Comparison of ENCODE assay signal across 11 cellular contexts in genomic region chr4:31234494-31234893, GRCh38.
DNase-seq lines count a peak whose midpoint lies in the region; ATAC-seq, FAIRE-seq and TF ChIP-seq lines count a peak whose summit lies in the region.
"Had no signal": no experiment of that assay in that cellular context is flagged by ENCODE, and none has a peak within 500 bp of the region (broad histone marks: within the 10 kb centered on the region; RNA-seq: fewer than 3 reads in every experiment).

No MANE protein-coding gene starts in this region.

- DNase-seq in GM06990 (ENCODE audit: extremely low read depth, insufficient read length) (peak; percentile 9), GM12878 (ENCODE audit: low read depth, low spot score) (peak; percentile 3), MG63 (no peak), sciatic nerve (ENCODE audit: low spot score) (no peak), NCI-H1048 (lab: John Stamatoyannopoulos, UW) (no peak)
- no peak for DNase-seq in stimulated activated naive CD4-positive, alpha-beta T cell treated with Interleukin-2 at 50 U/mL for 16 hours (lab: John Stamatoyannopoulos, UW)
- DNase-seq: activated CD4-positive, alpha-beta T cell treated with anti-CD3 and anti-CD28 coated beads, Interleukin-2, amount 50 U/mL, for 1 hour; hippocampal formation had no signal

- in situ Hi-C loops in GM12878 (cut with MboI): no loop called here

- POLR2A ChIA-PET in GM12878 (lab: Charles Lee): no interaction called here

- H3K4me3 ChIP-seq in GM06990 (replicated peaks; ENCODE audit: low read depth, low read length): no peak overlapping the region
- H3K4me3 ChIP-seq in GM12878: no peak overlapping the region
- no peak overlapping the region for H3K4me3 ChIP-seq in MG63

- no peak for TF ChIP-seq POLR2A in GM12878 (IDR thresholded peaks at IDR 0.05; ENCODE audit: low read depth, low read length)

- H3K79me2 ChIP-seq in GM12878 (ENCODE audit: control insufficient read depth, insufficient read depth, low read length): no peaks in the 10 kb centered on the region

- H3K4me2 ChIP-seq in GM12878 (ENCODE audit: control insufficient read depth, insufficient read depth): no peak overlapping the region

- no peak for TF ChIP-seq RAD21 in GM12878 (IDR thresholded peaks at IDR 0.05; ENCODE audit: insufficient read depth, low read depth, low read length)

- SMC1A ChIA-PET in GM12878 (lab: Charles Lee; ENCODE audit: uncharacterized antibody, unreplicated experiment): no interaction called here

- TF ChIP-seq EP300 in GM12878 (IDR thresholded peaks at IDR 0.05; ENCODE audit: borderline replicate concordance in 1 of 2, control insufficient read depth in 1 of 2, low read depth in 2 of 2, low read length in 2 of 2): no peak; a peak in 1 of 4 replicates

- FAIRE-seq in GM12878 (lab: Jason Lieb, UNC): no peak
- FAIRE-seq: H54 had no signal

- intact Hi-C loops in GM12878 (cut with micrococcal nuclease; ENCODE audit: unreplicated experiment) (no loop called here), sciatic nerve (cut with DNase I) (no loop called here)

- H3K9me3 ChIP-seq in GM12878 (replicated peaks; ENCODE audit: control insufficient read depth, insufficient read depth, low read length) (no peaks in the 10 kb centered on the region; the same call in 1 of the 3 replicates), MG63 (no peaks in the 10 kb centered on the region)

- BruUV-seq in GM12878 (replicated peaks; lab: Mats Ljungman, UMichigan): no TSS peak

- H2AFZ ChIP-seq in GM12878 (ENCODE audit: control insufficient read depth, low read depth, low read length): no peak overlapping the region

- H3K36me3 ChIP-seq in GM06990 (ENCODE audit: control insufficient read depth, insufficient read depth, low read length): no peaks in the 10 kb centered on the region
- H3K36me3 ChIP-seq in GM12878 (ENCODE audit: control insufficient read depth in 2 of 2, insufficient read depth in 2 of 2, low read length in 1 of 2): no peaks in the 10 kb centered on the region
- H3K36me3 ChIP-seq in MG63: no peaks in the 10 kb centered on the region

- ATAC-seq in GM19395 (IDR thresholded peaks at IDR 0.05; ENCODE audit: unreplicated experiment) (peak; percentile 63), HG03280 (IDR thresholded peaks at IDR 0.05; ENCODE audit: unreplicated experiment) (peak; percentile 47), GM12878 (peak; percentile 90), sciatic nerve (no peak)

- H4K20me1 ChIP-seq in GM12878 (ENCODE audit: control insufficient read depth, insufficient read depth): no peaks in the 10 kb centered on the region

- H3K9ac ChIP-seq in GM12878 (ENCODE audit: control insufficient read depth, insufficient read depth, low read length): no peak overlapping the region

- RAD21 ChIA-PET in GM12878 (lab: Charles Lee; ENCODE audit: unreplicated experiment): interaction anchor here (0.6 kb wide), 1 partner anchor 18 kb away, joined by 3 read pairs; no protein-coding TSS in a partner anchor

- H3K27me3 ChIP-seq in GM06990 (replicated peaks; ENCODE audit: control insufficient read depth, insufficient read depth, low read length) (no peaks in the 10 kb centered on the region), GM12878 (replicated peaks in 1 of 2; ENCODE audit: control insufficient read depth in 2 of 2, insufficient read depth in 2 of 2, low read length in 1 of 2) (no peaks in the 10 kb centered on the region), MG63 (no peaks in the 10 kb centered on the region)

- H3K27ac ChIP-seq in GM12878 (ENCODE audit: control insufficient read depth, insufficient read depth): no peak overlapping the region; the same call in 1 of the 2 replicates

- H3K4me1 ChIP-seq in GM12878 (ENCODE audit: control insufficient read depth, insufficient read depth, low read length): no peaks in the 10 kb centered on the region

- TF ChIP-seq CTCF in GM06990 (IDR thresholded peaks at IDR 0.05; ENCODE audit: insufficient read depth, low read length, poor library complexity, severe bottlenecking) (no peak), GM12878 (IDR thresholded peaks at IDR 0.05 in 2 of 3, conservative IDR thresholded peaks at IDR 0.05 in 1 of 3; ENCODE audit: control insufficient read depth in 2 of 3, extremely low read depth in 1 of 3, insufficient read depth in 1 of 3, low read depth in 3 of 3, low read length in 3 of 3) (no peak)

- CTCF ChIA-PET in GM12878 (lab: Yijun Ruan, JAX): no interaction called here

- WGBS in GM12878 (ENCODE audit: insufficient coverage, insufficient replicate concordance, low lambda C conversion rate, missing lambda C conversion rate): 53% methylated on average over 2 of the region's 2 CpGs

TF ChIP-seq in GM12878, 131 proteins besides CTCF, POLR2A, EP300 and RAD21 (continues in another document):
- TF ChIP-seq IKZF2 (IDR thresholded peaks at IDR 0.05) (peak in 1 of 2 experiments; percentile 14; a peak in 1 of 4 replicates), ATF7 (IDR thresholded peaks at IDR 0.05; ENCODE audit: low read depth) (peak; percentile 49; the same call in 1 of the 2 replicates), TAF1 (IDR thresholded peaks at IDR 0.05; ENCODE audit: borderline replicate concordance, low read depth, low read length) (no peak), ZNF622 (IDR thresholded peaks at IDR 0.05) (no peak), KDM1A (IDR thresholded peaks at IDR 0.05; ENCODE audit: borderline replicate concordance) (no peak), RELB (IDR thresholded peaks at IDR 0.05; ENCODE audit: low read depth) (peak; percentile 68; the same call in 1 of the 2 replicates), ZNF687 (IDR thresholded peaks at IDR 0.05) (no peak), ZBTB11 (CRISPR knock-in tag; IDR thresholded peaks at IDR 0.05) (no peak), SUZ12 (IDR thresholded peaks at IDR 0.05; ENCODE audit: unreplicated experiment) (no peak), SMC3 (IDR thresholded peaks at IDR 0.05; ENCODE audit: borderline replicate concordance, low read length) (no peak), HDGF (IDR thresholded peaks at IDR 0.05) (no peak)

Comparison
In these comparisons a context has a peak if more than half of its experiments do, and no peak if none do; other contexts are left out.
1. DNase-seq: peak in GM06990 (single experiment) and GM12878 (single experiment); none in MG63 (single experiment), sciatic nerve (single experiment), NCI-H1048 (single experiment) and stimulated activated naive CD4-positive, alpha-beta T cell treated with Interleukin-2 at 50 U/mL for 16 hours (single experiment).